In the genomic region with DNA sequence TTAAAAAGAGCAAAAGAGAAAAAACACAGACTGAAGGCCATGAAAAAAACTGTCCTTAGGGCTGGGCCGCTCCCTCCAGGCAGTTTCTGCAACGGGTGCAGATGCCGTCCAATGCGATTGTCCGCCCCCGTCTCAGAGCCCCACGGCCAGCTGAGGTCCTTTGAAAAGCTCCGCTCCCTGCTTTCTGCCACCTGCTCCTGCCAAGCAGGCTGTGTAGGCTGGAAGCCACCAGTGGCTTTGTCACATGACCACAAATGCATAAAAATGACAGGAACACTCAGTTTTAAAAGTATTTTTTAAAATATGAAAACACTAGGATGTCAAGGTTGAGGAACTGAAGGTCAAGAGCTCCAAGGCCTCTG, we compare ENCODE assay signal across 9 cellular contexts.
DNase-seq lines count a peak whose midpoint lies in the region; ATAC-seq and TF ChIP-seq lines count a peak whose summit lies in the region.
"Had no signal": no experiment of that assay in that cellular context is flagged by ENCODE, and none has a peak within 500 bp of the region (broad histone marks: within the 10 kb centered on the region; RNA-seq: fewer than 3 reads in every experiment).

No MANE protein-coding gene starts in this region.

- TF ChIP-seq CTCF in endothelial cell (IDR thresholded peaks at IDR 0.05; ENCODE audit: unreplicated experiment) (no peak), body of pancreas (IDR thresholded peaks at IDR 0.05) (no peak)

- peaks cover 47% of the 10 kb centered on the region for H3K4me1 Mint-ChIP-seq in endothelial cell (ENCODE audit: unreplicated experiment)

- ATAC-seq in body of pancreas: no peak
- ATAC-seq: stimulated activated naive B cell treated with anti-CD40 and anti-IgM and Interleukin-4, amounts not matched to agents 10 μg/mL and 1 μg/mL and 100 μg/mL, for 72 hours had no signal

- no peaks in the 10 kb centered on the region for H3K9me3 Mint-ChIP-seq in endothelial cell (ENCODE audit: unreplicated experiment)

- no peak overlapping the region for H3K4me3 ChIP-seq in body of pancreas

- peak overlapping the region; percentile 11 for H3K4me3 Mint-ChIP-seq in endothelial cell (ENCODE audit: unreplicated experiment)

- peaks cover 31% of the 10 kb centered on the region for H3K36me3 Mint-ChIP-seq in endothelial cell (ENCODE audit: low read depth, unreplicated experiment)

- peaks cover 25% of the 10 kb centered on the region for H3K27me3 Mint-ChIP-seq in endothelial cell (ENCODE audit: unreplicated experiment)
- H3K27me3 Mint-ChIP-seq: stimulated activated naive B cell treated with anti-CD40 and anti-IgM and Interleukin-4, amounts not matched to agents 10 μg/mL and 1 μg/mL and 100 μg/mL, for 72 hours had no signal

- H3K27ac ChIP-seq in body of pancreas: peak overlapping the region in 2 of 4 donors; percentile 11 to 15

- intact Hi-C loops in posterior cingulate gyrus (cut with DNase I): no loop called here
- intact Hi-C loops in body of pancreas (cut with DNase I): no loop called here

- H3K27me3 ChIP-seq in body of pancreas: no peaks in the 10 kb centered on the region

- no peaks in the 10 kb centered on the region for H3K36me3 ChIP-seq in body of pancreas (replicated peaks in 1 of 2; ENCODE audit: insufficient read depth in 1 of 2, low read depth in 2 of 2)

- no peaks in the 10 kb centered on the region for H3K9me3 ChIP-seq in body of pancreas

- no peak overlapping the region for H3K27ac Mint-ChIP-seq in endothelial cell (ENCODE audit: unreplicated experiment)

- H3K4me1 ChIP-seq in body of pancreas: no peaks in the 10 kb centered on the region

- WGBS in body of pancreas, 2 donors: 73 to 93% methylated on average over 8 of the region's 8 CpGs

- DNase-seq in COR-L47 (lab: John Stamatoyannopoulos, UW) (peak; percentile 81), NCI-H345 (lab: John Stamatoyannopoulos, UW) (peak; percentile 78), endothelial cell (ENCODE audit: low spot score) (no peak), posterior cingulate gyrus (peak in 8 of 10 donors; percentile 59 to 95 (median 76)), NK-92 (lab: John Stamatoyannopoulos, UW; ENCODE audit: unreplicated experiment) (no peak), body of pancreas (no peak), NCI-H82 (lab: John Stamatoyannopoulos, UW) (no peak)
- DNase-seq in stimulated activated CD4-positive, alpha-beta T cell treated with anti-CD3 and anti-CD28 coated beads, Interleukin-4, amount 100 ng/mL, for 24 hours: no peak
- DNase-seq: stimulated activated naive B cell treated with anti-CD40 and anti-IgM and Interleukin-4, amounts not matched to agents 10 μg/mL and 1 μg/mL and 100 μg/mL, for 72 hours had no signal

- TF ChIP-seq POLR2A in body of pancreas (IDR thresholded peaks at IDR 0.05): no peak

Comparison
In these comparisons a context has a peak if more than half of its experiments do, and no peak if none do; other contexts are left out.
1. DNase-seq: peak in COR-L47 (single experiment), NCI-H345 (single experiment) and posterior cingulate gyrus (8 of 10); none in endothelial cell (single experiment), NK-92 (single experiment), stimulated activated CD4-positive, alpha-beta T cell treated with anti-CD3 and anti-CD28 coated beads, Interleukin-4, amount 100 ng/mL, for 24 hours (single experiment), body of pancreas (0 of 4) and NCI-H82 (single experiment).